ENCODE assay signal across 16 cellular contexts in genomic region chr14:32697704-32698103, GRCh38.
A peak's percentile ranks its signal among the peaks of the same experiment; 100 is the strongest.
DNase-seq lines count a peak whose midpoint lies in the region; ATAC-seq, FAIRE-seq and TF ChIP-seq lines count a peak whose summit lies in the region.
"Had no signal": no experiment of that assay in that cellular context is flagged by ENCODE, and none has a peak within 500 bp of the region (broad histone marks: within the 10 kb centered on the region; RNA-seq: fewer than 3 reads in every experiment).

No MANE protein-coding gene starts in this region.

- DNase-seq in AG04449 (ENCODE audit: low read depth, low spot score), result peak; percentile 28
- peak; percentile 54 for DNase-seq in IMR-90
- peak; percentile 46 for DNase-seq in bronchial epithelial cell (ENCODE audit: low read depth)
- peak; percentile 64 for DNase-seq in iris pigment epithelial cell (ENCODE audit: low read depth)
- no peak for DNase-seq in globus pallidus (ENCODE audit: low spot score)
- DNase-seq: activated B cell treated with CpG ODN at 0.5 μM for 24 hours; activated naive CD4-positive, alpha-beta T cell treated with Interleukin-2 at 50 U/mL for 16 hours; central memory CD4-positive, alpha-beta T cell; DMS 273 treated with DMSO at 0.1 percent for 48 hours; left ventricle myocardium inferior; NCI-H146; stimulated activated naive CD8-positive, alpha-beta T cell treated with anti-CD3 and anti-CD28 coated beads, Interleukin-15, Interleukin-2, amounts not matched to agents 100 U/mL and 50 U/mL, for 24 hours had no signal

- H3K4me1 ChIP-seq in IMR-90 (ENCODE audit: control insufficient read depth, insufficient read depth, low read length), result peaks cover 5% of the 10 kb centered on the region; the same call in 1 of the 2 replicates

- 0 out of 2 replicates have a peak overlapping the region, but pooled peaks have one; percentile 35 for H2BK120ac ChIP-seq in IMR-90 (ENCODE audit: low read depth, low read length)

- CTCF ChIA-PET in AG04449 (lab: Yijun Ruan, JAX) (interaction anchor here (1.6 kb wide), 1 partner anchor 12 kb away, joined by 7 read pairs; no protein-coding TSS in a partner anchor), IMR-90 (lab: Yijun Ruan, JAX) (interaction anchor here (0.6 kb wide), 1 partner anchor 127 kb away, joined by 3 read pairs; no protein-coding TSS in a partner anchor)

- intact Hi-C loops in IMR-90 (cut with micrococcal nuclease), result no loop called here

- H3K9me1 ChIP-seq in IMR-90 (ENCODE audit: insufficient read depth, low read length), result no peaks in the 10 kb centered on the region

- TF ChIP-seq POLR2A in IMR-90 (IDR thresholded peaks at IDR 0.05; ENCODE audit: low read depth, low read length), result no peak

- no peak overlapping the region for H2BK15ac ChIP-seq in IMR-90 (ENCODE audit: low read depth, low read length)

- H3K79me1 ChIP-seq in IMR-90 (ENCODE audit: low read depth in 1 of 2, low read length in 2 of 2), result no peaks in the 10 kb centered on the region

- TF ChIP-seq CTCF in AG04449 (IDR thresholded peaks at IDR 0.05; ENCODE audit: insufficient read depth, low read length, missing control alignments) (no peak), IMR-90 (conservative IDR thresholded peaks at IDR 0.05; ENCODE audit: low read depth, low read length) (no peak), bronchial epithelial cell (IDR thresholded peaks at IDR 0.05; ENCODE audit: insufficient read depth, low read length, severe bottlenecking) (no peak)

- no peak overlapping the region for H3K14ac ChIP-seq in IMR-90 (replicated peaks; ENCODE audit: low read depth, low read length)

- no peak overlapping the region for H2AK9ac ChIP-seq in IMR-90 (replicated peaks; ENCODE audit: low read depth, low read length, poor library complexity)

- H3K9me3 ChIP-seq in IMR-90 (ENCODE audit: control insufficient read depth, insufficient read depth, low read length), result no peaks in the 10 kb centered on the region
- H3K9me3 ChIP-seq: left ventricle myocardium inferior had no signal

- no peak for FAIRE-seq in bronchial epithelial cell (lab: Jason Lieb, UNC)

- no peak overlapping the region for H4K8ac ChIP-seq in IMR-90 (ENCODE audit: low read depth in 2 of 2, low read length in 2 of 2)

- H3K36me3 ChIP-seq in IMR-90 (ENCODE audit: control insufficient read depth, insufficient read depth, low read length), result no peaks in the 10 kb centered on the region
- no peaks in the 10 kb centered on the region for H3K36me3 ChIP-seq in bronchial epithelial cell (ENCODE audit: control insufficient read depth, insufficient read depth, low read length)
- H3K36me3 ChIP-seq: left ventricle myocardium inferior had no signal

- ATAC-seq in IMR-90 (ENCODE audit: low read depth) (peak; percentile 32; the same call in 1 of the 2 replicates), GM21360 (IDR thresholded peaks at IDR 0.05; ENCODE audit: unreplicated experiment) (no peak), GM18867 (IDR thresholded peaks at IDR 0.05; ENCODE audit: unreplicated experiment) (no peak), HG02798 (IDR thresholded peaks at IDR 0.05; ENCODE audit: poor library complexity, unreplicated experiment) (no peak)
- ATAC-seq: Panc1; stimulated activated naive CD8-positive, alpha-beta T cell treated with anti-CD3 and anti-CD28 coated beads, Interleukin-15, Interleukin-2, amounts not matched to agents 100 U/mL and 50 U/mL, for 24 hours had no signal

- H3K23ac ChIP-seq in IMR-90 (ENCODE audit: low read depth, low read length), result 0 out of 2 replicates have a peak overlapping the region, but pooled peaks have one; percentile 35

- WGBS in IMR-90 (ENCODE audit: extremely low coverage in 2 of 2, insufficient read length in 1 of 2), 2 experiments, result no CpG with 5 or more reads among the region's 1 CpG

- no peaks in the 10 kb centered on the region for H4K20me1 ChIP-seq in IMR-90 (ENCODE audit: insufficient read depth, low read length)

- peak overlapping the region; percentile 47; the same call in 1 of the 2 replicates for H3K4me2 ChIP-seq in IMR-90 (ENCODE audit: low read depth, low read length)

- H4K5ac ChIP-seq in IMR-90 (ENCODE audit: low read depth, low read length), result no peak overlapping the region

- H3K4ac ChIP-seq in IMR-90 (ENCODE audit: low read depth, low read length), result no peak overlapping the region

- dilution Hi-C loops in IMR-90 (cut with HindIII; ENCODE audit: low sequenced_read_pairs, unreplicated experiment), result no loop called here

- no peak overlapping the region for H3K56ac ChIP-seq in IMR-90 (ENCODE audit: extremely low read depth, insufficient read depth, low read length)

- no peak overlapping the region for H2AK5ac ChIP-seq in IMR-90 (ENCODE audit: low read depth, low read length)

- H2AFZ ChIP-seq in IMR-90 (replicated peaks; ENCODE audit: low read length, poor library complexity), result no peak overlapping the region

- POLR2A ChIA-PET in AG04449 (lab: Yijun Ruan, JAX), result interaction anchor here (1.2 kb wide), 1 partner anchor 103 kb away, joined by 3 read pairs; no protein-coding TSS in a partner anchor
- POLR2A ChIA-PET in IMR-90 (lab: Charles Lee; ENCODE audit: unreplicated experiment), result no interaction called here

- H4K91ac ChIP-seq in IMR-90 (ENCODE audit: insufficient read depth, low read depth, low read length), result no peak overlapping the region

- H3K18ac ChIP-seq in IMR-90 (ENCODE audit: low read depth, low read length), result peak overlapping the region; percentile 30; the same call in 1 of the 2 replicates

- no peak overlapping the region for H3K9ac ChIP-seq in IMR-90 (ENCODE audit: low read depth, low read length)

- H3K27me3 ChIP-seq in IMR-90 (ENCODE audit: control insufficient read depth, insufficient read depth, low read length), result no peaks in the 10 kb centered on the region
- H3K27me3 ChIP-seq in bronchial epithelial cell (ENCODE audit: control insufficient read depth, insufficient read depth, low read length), result no peaks in the 10 kb centered on the region

- in situ Hi-C loops in IMR-90 (cut with MboI; ENCODE audit: low sequenced_read_pairs), result no loop called here

- H3K4me3 ChIP-seq in AG04449 (ENCODE audit: low read depth, low read length), result no peak overlapping the region
- H3K4me3 ChIP-seq in IMR-90 (ENCODE audit: insufficient read depth, low read depth, low read length), result no peak overlapping the region
- no peak overlapping the region for H3K4me3 ChIP-seq in bronchial epithelial cell (ENCODE audit: low read depth, low read length)
- H3K4me3 ChIP-seq: left ventricle myocardium inferior had no signal

- BruUV-seq in IMR-90 (replicated peaks; lab: Mats Ljungman, UMichigan), result no TSS peak

- H2BK20ac ChIP-seq in IMR-90 (ENCODE audit: low read depth, low read length), result peak overlapping the region; percentile 28; the same call in 1 of the 2 replicates

- no peak for TF ChIP-seq RAD21 in IMR-90 (IDR thresholded peaks at IDR 0.05; ENCODE audit: low read length)

- H2BK5ac ChIP-seq in IMR-90 (ENCODE audit: low read depth, low read length, poor library complexity, severe bottlenecking), result no peak overlapping the region

- no peak overlapping the region for H3K27ac ChIP-seq in IMR-90 (ENCODE audit: insufficient read depth, low read length)

TF ChIP-seq in IMR-90, 13 proteins besides CTCF, POLR2A, EP300 and RAD21:
- TF ChIP-seq ELK1 (IDR thresholded peaks at IDR 0.05; ENCODE audit: borderline replicate concordance, low read depth, low read length) (no peak), USF2 (IDR thresholded peaks at IDR 0.05; ENCODE audit: low read depth, low read length) (no peak), CHD1 (IDR thresholded peaks at IDR 0.05; ENCODE audit: low read depth, low read length) (no peak), FOS (IDR thresholded peaks at IDR 0.05; ENCODE audit: low read depth, low read length) (no peak), CEBPB (IDR thresholded peaks at IDR 0.05; ENCODE audit: low read depth, low read length) (no peak), MAFK (IDR thresholded peaks at IDR 0.05; ENCODE audit: low read depth, low read length) (no peak), SMC3 (IDR thresholded peaks at IDR 0.05; ENCODE audit: low read depth, low read length) (no peak), RFX5 (IDR thresholded peaks at IDR 0.05; ENCODE audit: low read depth, low read length) (no peak), RCOR1 (IDR thresholded peaks at IDR 0.05; ENCODE audit: insufficient replicate concordance, low read length) (no peak), NFE2L2 (IDR thresholded peaks at IDR 0.05; ENCODE audit: low read depth, low read length) (no peak), MXI1 (IDR thresholded peaks at IDR 0.05; ENCODE audit: borderline replicate concordance, low read depth, low read length) (no peak), MAZ (IDR thresholded peaks at IDR 0.05; ENCODE audit: borderline replicate concordance, low read depth, low read length) (no peak), BHLHE40 (IDR thresholded peaks at IDR 0.05; ENCODE audit: low read depth, low read length) (no peak)
TF ChIP-seq in IMR-90: peak in this region for 0.
